ENCODE assay signal across 17 cellular contexts in the genomic region with DNA sequence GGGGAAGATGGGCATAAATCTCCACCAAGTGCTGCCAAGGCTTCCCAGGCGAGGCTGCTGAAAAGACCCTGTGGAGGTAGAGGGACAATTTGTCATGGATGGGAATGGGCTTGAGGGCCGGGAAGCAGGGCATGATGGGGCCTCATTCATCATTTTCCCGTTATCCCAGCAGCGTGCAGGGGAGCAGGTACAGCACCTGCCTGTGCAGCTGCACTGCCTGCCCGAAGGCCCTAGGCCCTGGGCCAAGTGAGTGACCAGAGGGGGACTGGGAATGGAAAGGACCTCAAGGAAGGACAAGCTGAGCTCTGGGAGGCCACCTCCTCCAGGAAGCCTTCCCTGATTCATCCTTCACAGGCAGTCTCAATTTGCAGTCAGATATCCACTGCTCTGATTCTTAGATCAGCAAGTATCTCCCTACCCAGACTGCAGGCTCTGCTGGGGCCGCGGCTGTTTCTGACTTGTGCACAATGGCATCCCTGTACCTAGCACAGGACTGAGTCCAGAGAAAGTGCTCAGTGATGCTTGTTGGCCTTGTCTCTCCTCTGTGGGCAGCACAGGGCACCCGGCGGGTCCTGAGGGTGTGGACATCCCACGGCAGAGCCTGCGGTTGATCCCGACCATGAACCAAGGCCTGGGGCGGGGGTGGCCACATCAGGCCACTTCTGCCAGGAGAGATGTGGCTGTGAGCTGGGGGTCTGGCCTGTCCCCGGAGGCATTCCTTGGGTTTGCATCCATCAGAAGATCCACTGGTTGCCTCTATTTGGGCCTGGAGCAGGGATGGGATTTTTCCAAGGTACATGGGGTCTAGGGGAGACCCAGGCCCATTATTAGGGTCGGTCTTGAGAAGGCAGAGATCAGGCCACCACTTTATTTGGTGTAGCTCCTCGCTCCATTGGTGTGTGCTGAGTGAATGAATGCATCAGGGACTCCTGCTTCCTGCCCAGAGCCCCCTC.
A peak's percentile ranks its signal among the peaks of the same experiment; 100 is the strongest.
DNase-seq lines count a peak whose midpoint lies in the region; ATAC-seq and TF ChIP-seq lines count a peak whose summit lies in the region.
"Had no signal": no experiment of that assay in that cellular context is flagged by ENCODE, and none has a peak within 500 bp of the region (broad histone marks: within the 10 kb centered on the region; RNA-seq: fewer than 3 reads in every experiment).

No MANE protein-coding gene starts in this region.

- no peaks in the 10 kb centered on the region for H3K36me3 Mint-ChIP-seq in activated naive CD8-positive, alpha-beta T cell treated with anti-CD3 and anti-CD28 coated beads, Interleukin-2, amount 10 ng/mL, durations not matched to agents 7 days and 5 days
- H3K36me3 Mint-ChIP-seq in activated naive CD8-positive, alpha-beta T cell treated with anti-CD3 and anti-CD28 coated beads for 36 hours = no peaks in the 10 kb centered on the region
- H3K36me3 Mint-ChIP-seq in brain = no peaks in the 10 kb centered on the region
- H3K36me3 Mint-ChIP-seq: activated naive CD4-positive, alpha-beta T cell treated with anti-CD3 and anti-CD28 coated beads, Interleukin-2, amount 50 U/mL, for 24 hours had no signal

- peak overlapping the region; percentile 86 for H3K14ac ChIP-seq in neuronal stem cell (ENCODE audit: low read length)

- H3K18ac ChIP-seq in neuronal stem cell (ENCODE audit: low read length) = peak overlapping the region; percentile 84

- H2AFZ ChIP-seq in neuronal stem cell (ENCODE audit: low read length) = no peak overlapping the region

- H2BK120ac ChIP-seq in neuronal stem cell (ENCODE audit: low read depth, low read length) = no peak overlapping the region

- no peak for ATAC-seq in activated naive CD8-positive, alpha-beta T cell treated with anti-CD3 and anti-CD28 coated beads, Interleukin-2, amount 10 ng/mL, durations not matched to agents 7 days and 5 days (ENCODE audit: low read depth)
- ATAC-seq in upper lobe of right lung (no peak), HG03432 (IDR thresholded peaks at IDR 0.05; ENCODE audit: unreplicated experiment) (no peak)
- ATAC-seq: mucosa of descending colon had no signal

- H3K4me2 ChIP-seq in neuronal stem cell (ENCODE audit: insufficient read depth, low read length, poor library complexity, severe bottlenecking) = no peak overlapping the region

- H3K36me3 ChIP-seq in neuronal stem cell (replicated peaks in 1 of 2; ENCODE audit: control insufficient read depth in 2 of 2, insufficient read depth in 2 of 2, low read length in 2 of 2) = no peaks in the 10 kb centered on the region
- no peaks in the 10 kb centered on the region for H3K36me3 ChIP-seq in upper lobe of right lung
- H3K36me3 ChIP-seq: ovary, upper lobe of left lung, WERI-Rb-1 had no signal

- peaks cover 0 to 5% of the 10 kb centered on the region in 2 donors for H3K9me3 ChIP-seq in neuronal stem cell (replicated peaks in 1 of 2; ENCODE audit: control insufficient read depth in 2 of 2, insufficient read depth in 1 of 2, low read depth in 1 of 2, low read length in 2 of 2)
- H3K9me3 ChIP-seq in upper lobe of right lung = no peaks in the 10 kb centered on the region
- H3K9me3 ChIP-seq: mucosa of descending colon, ovary, upper lobe of left lung had no signal

- H2BK5ac ChIP-seq in neuronal stem cell (ENCODE audit: low read length) = no peak overlapping the region

- peak overlapping the region; percentile 83 for H4K91ac ChIP-seq in neuronal stem cell (ENCODE audit: low read depth, low read length, poor library complexity)

- peaks cover 6% of the 10 kb centered on the region for H3K27me3 Mint-ChIP-seq in activated naive CD8-positive, alpha-beta T cell treated with anti-CD3 and anti-CD28 coated beads, Interleukin-2, amount 10 ng/mL, durations not matched to agents 7 days and 5 days
- peaks cover 18% of the 10 kb centered on the region for H3K27me3 Mint-ChIP-seq in activated naive CD8-positive, alpha-beta T cell treated with anti-CD3 and anti-CD28 coated beads for 36 hours
- H3K27me3 Mint-ChIP-seq in brain = peaks cover 6% of the 10 kb centered on the region

- WGBS in neuronal stem cell (ENCODE audit: extremely low coverage in 2 of 2, insufficient read length in 2 of 2, insufficient replicate concordance in 1 of 2), 2 donors = no CpG with 5 or more reads among the region's 16 CpGs

- peaks cover 9 to 14% of the 10 kb centered on the region in 2 donors for H3K4me1 ChIP-seq in neuronal stem cell (ENCODE audit: control insufficient read depth in 2 of 2, insufficient read depth in 1 of 2, low read depth in 1 of 2, low read length in 2 of 2)
- no peaks in the 10 kb centered on the region for H3K4me1 ChIP-seq in upper lobe of right lung
- H3K4me1 ChIP-seq: upper lobe of left lung had no signal

- H2AK5ac ChIP-seq in neuronal stem cell (ENCODE audit: low read depth, low read length) = peak overlapping the region; percentile 44

- H3K23ac ChIP-seq in neuronal stem cell (ENCODE audit: low read depth, low read length, poor library complexity) = peak overlapping the region; percentile 17

- H3K27ac ChIP-seq in neuronal stem cell (replicated peaks; ENCODE audit: low read length) (no peak overlapping the region), upper lobe of right lung (no peak overlapping the region)
- H3K27ac ChIP-seq: ovary, RWPE1, skin epidermis, upper lobe of left lung, WERI-Rb-1 had no signal

- H3K9ac ChIP-seq in neuronal stem cell (ENCODE audit: low read depth, low read length, poor library complexity) = no peak overlapping the region

- no peak overlapping the region for H4K8ac ChIP-seq in neuronal stem cell (ENCODE audit: low read depth, low read length)

- H3K9me3 Mint-ChIP-seq in activated naive CD8-positive, alpha-beta T cell treated with anti-CD3 and anti-CD28 coated beads, Interleukin-2, amount 10 ng/mL, durations not matched to agents 7 days and 5 days = no peaks in the 10 kb centered on the region
- H3K9me3 Mint-ChIP-seq in activated naive CD8-positive, alpha-beta T cell treated with anti-CD3 and anti-CD28 coated beads for 36 hours = no peaks in the 10 kb centered on the region
- H3K9me3 Mint-ChIP-seq in brain = peaks cover 0 to 15% (median 0%) of the 10 kb centered on the region in 5 experiments
- H3K9me3 Mint-ChIP-seq: activated naive CD4-positive, alpha-beta T cell treated with anti-CD3 and anti-CD28 coated beads, Interleukin-2, amount 50 U/mL, for 24 hours had no signal

- no peak overlapping the region for H3K4ac ChIP-seq in neuronal stem cell (ENCODE audit: low read length)

- no peaks in the 10 kb centered on the region for H3K4me1 Mint-ChIP-seq in activated naive CD8-positive, alpha-beta T cell treated with anti-CD3 and anti-CD28 coated beads, Interleukin-2, amount 10 ng/mL, durations not matched to agents 7 days and 5 days
- no peaks in the 10 kb centered on the region for H3K4me1 Mint-ChIP-seq in activated naive CD8-positive, alpha-beta T cell treated with anti-CD3 and anti-CD28 coated beads for 36 hours
- peaks cover 69% of the 10 kb centered on the region for H3K4me1 Mint-ChIP-seq in brain
- H3K4me1 Mint-ChIP-seq: activated naive CD4-positive, alpha-beta T cell treated with anti-CD3 and anti-CD28 coated beads, Interleukin-2, amount 50 U/mL, for 24 hours had no signal

- TF ChIP-seq CTCF in brain (conservative IDR thresholded peaks at IDR 0.05) = no peak
- no peak for TF ChIP-seq CTCF in upper lobe of right lung (IDR thresholded peaks at IDR 0.05)

- no peaks in the 10 kb centered on the region for H3K79me1 ChIP-seq in neuronal stem cell (ENCODE audit: low read depth, low read length)

- no peak overlapping the region for H3K27ac Mint-ChIP-seq in activated naive CD8-positive, alpha-beta T cell treated with anti-CD3 and anti-CD28 coated beads, Interleukin-2, amount 10 ng/mL, durations not matched to agents 7 days and 5 days
- H3K27ac Mint-ChIP-seq in activated naive CD8-positive, alpha-beta T cell treated with anti-CD3 and anti-CD28 coated beads for 36 hours = no peak overlapping the region
- H3K27ac Mint-ChIP-seq in brain = peak overlapping the region in 4 of 5 experiments; percentile 49 to 90 (median 71)
- H3K27ac Mint-ChIP-seq: activated naive CD4-positive, alpha-beta T cell treated with anti-CD3 and anti-CD28 coated beads, Interleukin-2, amount 50 U/mL, for 24 hours had no signal

- peak; percentile 11 for DNase-seq in activated naive CD8-positive, alpha-beta T cell treated with anti-CD3 and anti-CD28 coated beads, Interleukin-2, amount 10 ng/mL, durations not matched to agents 7 days and 5 days
- no peak for DNase-seq in activated naive CD8-positive, alpha-beta T cell treated with anti-CD3 and anti-CD28 coated beads for 36 hours
- no peak for DNase-seq in neuronal stem cell (ENCODE audit: low spot score)
- DNase-seq in upper lobe of right lung = peak; percentile 32
- no peak for DNase-seq in cerebellar cortex (ENCODE audit: low spot score)
- DNase-seq in HuH-7 (ENCODE audit: low spot score) = no peak
- DNase-seq: EL, NCI-H1436 treated with DMSO at 0.1 percent for 48 hours, WERI-Rb-1 had no signal

- H3K4me3 ChIP-seq in neuronal stem cell (ENCODE audit: low read length in 2 of 2) (no peak overlapping the region), upper lobe of right lung (no peak overlapping the region)
- H3K4me3 ChIP-seq: mucosa of descending colon, ovary, skin epidermis, upper lobe of left lung had no signal

- no peak overlapping the region for H3K4me3 Mint-ChIP-seq in activated naive CD8-positive, alpha-beta T cell treated with anti-CD3 and anti-CD28 coated beads, Interleukin-2, amount 10 ng/mL, durations not matched to agents 7 days and 5 days
- no peak overlapping the region for H3K4me3 Mint-ChIP-seq in activated naive CD8-positive, alpha-beta T cell treated with anti-CD3 and anti-CD28 coated beads for 36 hours
- peak overlapping the region in 1 of 5 experiments; percentile 19 for H3K4me3 Mint-ChIP-seq in brain
- H3K4me3 Mint-ChIP-seq: activated naive CD4-positive, alpha-beta T cell treated with anti-CD3 and anti-CD28 coated beads, Interleukin-2, amount 50 U/mL, for 24 hours had no signal

- intact Hi-C loops in upper lobe of right lung (cut with DNase I) = no loop called here

- POLR2A ChIA-PET in activated naive CD8-positive, alpha-beta T cell treated with anti-CD3 and anti-CD28 coated beads, Interleukin-2, amount 10 ng/mL, durations not matched to agents 7 days and 5 days (lab: Charles Lee) = no interaction called here

- no peak overlapping the region for H2BK15ac ChIP-seq in neuronal stem cell (ENCODE audit: low read length)

- no peak overlapping the region for H2BK12ac ChIP-seq in neuronal stem cell (ENCODE audit: low read length)

- H3K27me3 ChIP-seq in neuronal stem cell (ENCODE audit: control insufficient read depth in 3 of 3, insufficient read depth in 3 of 3, low read depth in 1 of 3, low read length in 3 of 3) = peaks cover 0 to 10% (median 4%) of the 10 kb centered on the region in 3 experiments
- peaks cover 8% of the 10 kb centered on the region for H3K27me3 ChIP-seq in upper lobe of right lung
- H3K27me3 ChIP-seq: ovary, upper lobe of left lung had no signal

Comparison
In these comparisons a context has a peak if more than half of its experiments do, and no peak if none do; other contexts are left out.
1. DNase-seq: peak in activated naive CD8-positive, alpha-beta T cell treated with anti-CD3 and anti-CD28 coated beads, Interleukin-2, amount 10 ng/mL, durations not matched to agents 7 days and 5 days (single experiment) and upper lobe of right lung (single experiment); none in activated naive CD8-positive, alpha-beta T cell treated with anti-CD3 and anti-CD28 coated beads for 36 hours (single experiment), neuronal stem cell (single experiment), cerebellar cortex (single experiment) and HuH-7 (single experiment).
2. H3K27ac Mint-ChIP-seq: peak in brain (4 of 5); none in activated naive CD8-positive, alpha-beta T cell treated with anti-CD3 and anti-CD28 coated beads, Interleukin-2, amount 10 ng/mL, durations not matched to agents 7 days and 5 days (single experiment) and activated naive CD8-positive, alpha-beta T cell treated with anti-CD3 and anti-CD28 coated beads for 36 hours (single experiment).